Comparison of ENCODE assay signal across 9 cellular contexts in genomic region chr7:139737221-139738100, GRCh38. TPM values are rescaled to one million over a fixed set of nuclear protein-coding genes. Genes with fewer than 3 reads are reported as not detected.
A peak's percentile ranks its signal among the peaks of the same experiment; 100 is the strongest.
DNase-seq lines count a peak whose midpoint lies in the region; ATAC-seq, FAIRE-seq and TF ChIP-seq lines count a peak whose summit lies in the region.
"Had no signal": no experiment of that assay in that cellular context is flagged by ENCODE, and none has a peak within 500 bp of the region (broad histone marks: within the 10 kb centered on the region; RNA-seq: fewer than 3 reads in every experiment).

No MANE protein-coding gene starts in this region.

- no peak for TF ChIP-seq CTCF in HepG2 (CRISPR knock-in tag; IDR thresholded peaks at IDR 0.05)

- H3K27me3 ChIP-seq in HepG2 (ENCODE audit: control insufficient read depth in 1 of 2, insufficient read depth in 2 of 2, low read length in 2 of 2), result no peaks in the 10 kb centered on the region
- H3K27me3 ChIP-seq in thymus (ENCODE audit: control insufficient read depth, insufficient read depth), result no peaks in the 10 kb centered on the region

- CTCF ChIA-PET in activated naive CD4-positive, alpha-beta T cell treated with anti-CD3 and anti-CD28 coated beads for 36 hours (lab: Charles Lee), result interaction anchor here (0.8 to 1.4 kb wide), 7 partner anchors 16 to 119 kb away, joined by 3 to 5 read pairs (median 3); no protein-coding TSS in a partner anchor
- CTCF ChIA-PET in HepG2 (lab: Yijun Ruan, JAX; ENCODE audit: low intra/inter-chr PET ratio, low total read pairs), result no interaction called here

- no peak for ATAC-seq in HepG2
- no peak for ATAC-seq in GM21737 (IDR thresholded peaks at IDR 0.05; ENCODE audit: unreplicated experiment)

- H3K36me3 Mint-ChIP-seq in activated naive CD4-positive, alpha-beta T cell treated with anti-CD3 and anti-CD28 coated beads for 36 hours (ENCODE audit: low read depth), result no peaks in the 10 kb centered on the region
- H3K36me3 Mint-ChIP-seq in activated naive CD8-positive, alpha-beta T cell treated with anti-CD3 and anti-CD28 coated beads for 36 hours, result peaks cover 7% of the 10 kb centered on the region

- peak overlapping the region; percentile 38 for H3K4me3 Mint-ChIP-seq in activated naive CD4-positive, alpha-beta T cell treated with anti-CD3 and anti-CD28 coated beads for 36 hours
- peak overlapping the region; percentile 55 for H3K4me3 Mint-ChIP-seq in activated naive CD8-positive, alpha-beta T cell treated with anti-CD3 and anti-CD28 coated beads for 36 hours

- TF ChIP-seq POLR2A in HepG2 (IDR thresholded peaks at IDR 0.05; ENCODE audit: insufficient read depth in 1 of 2, low read depth in 2 of 2, low read length in 2 of 2), result no peak

- no peak for FAIRE-seq in HepG2 (lab: Jason Lieb, UNC)

- H3K4me2 ChIP-seq in HepG2 (ENCODE audit: low read depth, low read length), result peak overlapping the region; percentile 46

- in situ Hi-C loops in HepG2 (cut with HindIII; ENCODE audit: extremely low pct_ligation_motif_present, low pct_unique_long_range_greater_than_20kb), result no loop called here

- H3K4me1 Mint-ChIP-seq in activated naive CD4-positive, alpha-beta T cell treated with anti-CD3 and anti-CD28 coated beads for 36 hours (ENCODE audit: low read depth), result peaks cover 55% of the 10 kb centered on the region
- H3K4me1 Mint-ChIP-seq in activated naive CD8-positive, alpha-beta T cell treated with anti-CD3 and anti-CD28 coated beads for 36 hours, result peaks cover 31% of the 10 kb centered on the region

- H4K20me1 ChIP-seq in HepG2 (ENCODE audit: insufficient read depth, low read length), result peaks cover 30% of the 10 kb centered on the region

- peaks cover 85% of the 10 kb centered on the region for H3K4me1 ChIP-seq in HepG2 (ENCODE audit: insufficient read depth, low read length)
- H3K4me1 ChIP-seq in thymus (ENCODE audit: control insufficient read depth, insufficient read depth, low read length), result peaks cover 52% of the 10 kb centered on the region

- H2AFZ ChIP-seq in HepG2 (ENCODE audit: low read length), result no peak overlapping the region

- H3K9me3 ChIP-seq in HepG2 (ENCODE audit: low read length), result no peaks in the 10 kb centered on the region
- H3K9me3 ChIP-seq in thymus (ENCODE audit: control insufficient read depth), result no peaks in the 10 kb centered on the region

- H3K4me3 ChIP-seq in HepG2 (replicated peaks in 1 of 3; ENCODE audit: insufficient read depth in 1 of 3, low read depth in 2 of 3, low read length in 3 of 3) (no peak overlapping the region; a peak in 1 of 6 replicates), thymus (ENCODE audit: low read length) (no peak overlapping the region)

- DNase-seq in activated naive CD4-positive, alpha-beta T cell treated with anti-CD3 and anti-CD28 coated beads for 36 hours, result peak; percentile 74
- DNase-seq in activated naive CD4-positive, alpha-beta T cell (lab: John Stamatoyannopoulos, UW), result no peak
- DNase-seq in activated naive CD8-positive, alpha-beta T cell treated with anti-CD3 and anti-CD28 coated beads for 36 hours, result peak; percentile 29
- DNase-seq in HepG2 (ENCODE audit: low spot score) (no peak), NCI-H1048 (lab: John Stamatoyannopoulos, UW) (no peak), glomerular visceral epithelial cell (ENCODE audit: extremely low spot score) (no peak)
- DNase-seq: amniotic stem cell had no signal

- no peaks in the 10 kb centered on the region for H3K27me3 Mint-ChIP-seq in activated naive CD4-positive, alpha-beta T cell treated with anti-CD3 and anti-CD28 coated beads for 36 hours (ENCODE audit: low read depth)
- H3K27me3 Mint-ChIP-seq in activated naive CD8-positive, alpha-beta T cell treated with anti-CD3 and anti-CD28 coated beads for 36 hours, result no peaks in the 10 kb centered on the region

- WGBS in HepG2 (ENCODE audit: low lambda C conversion rate), result 86% methylated on average over 10 of the region's 10 CpGs
- 36% methylated on average over 10 of the region's 10 CpGs for WGBS in thymus

- POLR2A ChIA-PET in HepG2 (lab: Yijun Ruan, JAX), result interaction anchor here (1.1 kb wide), 1 partner anchor 78 kb away, joined by 3 read pairs; no protein-coding TSS in a partner anchor

- peak overlapping the region; percentile 12; the same call in 1 of the 2 replicates for H3K9ac ChIP-seq in HepG2 (ENCODE audit: insufficient read depth, low read depth, low read length)

- H3K27ac ChIP-seq in HepG2 (ENCODE audit: extremely low read length, insufficient read depth, low read length) (peak overlapping the region; percentile 65), thymus (ENCODE audit: low read depth) (peak overlapping the region; percentile 87)

- H3K36me3 ChIP-seq in HepG2 (replicated peaks in 1 of 2; ENCODE audit: control insufficient read depth in 1 of 2, insufficient read depth in 2 of 2, low read length in 2 of 2) (peaks cover 3 to 15% of the 10 kb centered on the region in 2 experiments; a peak in 3 of 5 replicates), thymus (ENCODE audit: control insufficient read depth, insufficient read depth) (peaks cover 3% of the 10 kb centered on the region)

- no peaks in the 10 kb centered on the region for H3K9me3 Mint-ChIP-seq in activated naive CD4-positive, alpha-beta T cell treated with anti-CD3 and anti-CD28 coated beads for 36 hours
- no peaks in the 10 kb centered on the region for H3K9me3 Mint-ChIP-seq in activated naive CD8-positive, alpha-beta T cell treated with anti-CD3 and anti-CD28 coated beads for 36 hours

- H3K79me2 ChIP-seq in HepG2 (ENCODE audit: insufficient read depth, low read length), result peaks cover 92% of the 10 kb centered on the region

- TF ChIP-seq EP300 in HepG2 (IDR thresholded peaks at IDR 0.05; ENCODE audit: low read depth in 2 of 2, low read length in 2 of 2), result no peak
- TF ChIP-seq EP300 in HepG2 (CRISPR knock-in tag; IDR thresholded peaks at IDR 0.05; ENCODE audit: borderline replicate concordance), result no peak

- no peak for TF ChIP-seq RAD21 in HepG2 (CRISPR knock-in tag; IDR thresholded peaks at IDR 0.05)

- intact Hi-C loops in activated naive CD4-positive, alpha-beta T cell treated with anti-CD3 and anti-CD28 coated beads for 36 hours (cut with micrococcal nuclease), result loop anchor here (1.0 to 2.0 kb wide), 5 partner anchors 30 to 91 kb away; no protein-coding TSS in a partner anchor
- intact Hi-C loops in HepG2 (cut with micrococcal nuclease; ENCODE audit: unreplicated experiment), result loop anchor here (2.0 kb wide), 1 partner anchor 35 kb away; no protein-coding TSS in a partner anchor

- no TSS peak for BruUV-seq in HepG2 (replicated peaks; lab: Mats Ljungman, UMichigan)

- peak overlapping the region; percentile 84 for H3K27ac Mint-ChIP-seq in activated naive CD4-positive, alpha-beta T cell treated with anti-CD3 and anti-CD28 coated beads for 36 hours
- peak overlapping the region; percentile 88 for H3K27ac Mint-ChIP-seq in activated naive CD8-positive, alpha-beta T cell treated with anti-CD3 and anti-CD28 coated beads for 36 hours

TF ChIP-seq in HepG2, 621 proteins besides CTCF, POLR2A, EP300 and RAD21 (continues in another document):
- no peak for TF ChIP-seq ZNF605 (CRISPR knock-in tag; IDR thresholded peaks at IDR 0.05)

RNA-seq across cellular contexts. Expression of gene HIPK2, which starts 40.3 kb away (rescaled TPM):
- 10 to 100 TPM; 16.8 to 17.3 TPM for total RNA-seq in activated naive CD4-positive, alpha-beta T cell treated with anti-CD3 and anti-CD28 coated beads for 36 hours
- 10 to 100 TPM; 15.4 to 16.1 TPM for total RNA-seq in activated naive CD8-positive, alpha-beta T cell treated with anti-CD3 and anti-CD28 coated beads for 36 hours
- total RNA-seq in HepG2 (2016; rRNA removed; fragmentation: Illumina TruSeq; extraction: Trizol), result 14.4 and 25.9 TPM in 2 replicates
- 38.1 and 38.4 TPM in 2 replicates for total RNA-seq in HepG2 (2016; cell fraction: cytosol; rRNA removed; fragmentation: Illumina TruSeq; extraction: Trizol; ENCODE audit: low read depth)
- 13.8 and 20.2 TPM in 2 replicates for total RNA-seq in HepG2 (2016; cell fraction: insoluble cytoplasmic fraction; rRNA removed; fragmentation: Illumina TruSeq; extraction: Trizol)
- 26.7 and 27.9 TPM in 2 replicates for total RNA-seq in HepG2 (2016; cell fraction: membrane; rRNA removed; fragmentation: Illumina TruSeq; extraction: Trizol)
- 19.7 and 24.5 TPM in 2 replicates for total RNA-seq in HepG2 (2016; cell fraction: nucleus; rRNA removed; fragmentation: Illumina TruSeq; extraction: Trizol)
- polyA plus RNA-seq in HepG2 (2011; rRNA removed), result 17.0 and 20.2 TPM in 2 replicates
- 11.5 and 11.7 TPM in 2 replicates for polyA plus RNA-seq in HepG2 (2011; cell fraction: cytosol; rRNA removed)
- polyA plus RNA-seq in HepG2 (2011; cell fraction: nucleus; rRNA removed), result 34.6 and 39.9 TPM in 2 replicates
- polyA plus RNA-seq in HepG2 (2012), result 18.0 and 18.2 TPM in 2 replicates
- 2.4 and 2.9 TPM in 2 replicates for polyA plus RNA-seq in HepG2 (2016; cell fraction: cytosol; fragmentation: Illumina TruSeq; extraction: Trizol; ENCODE audit: low read depth)
- polyA plus RNA-seq in HepG2 (2016; cell fraction: insoluble cytoplasmic fraction; fragmentation: Illumina TruSeq; extraction: Trizol; ENCODE audit: low read depth), result 15.0 and 20.1 TPM in 2 replicates
- 5.5 and 6.5 TPM in 2 replicates for polyA plus RNA-seq in HepG2 (2016; cell fraction: membrane; fragmentation: Illumina TruSeq; extraction: Trizol; ENCODE audit: low read depth)
- 17.7 and 18.3 TPM in 2 replicates for polyA plus RNA-seq in HepG2 (2016; cell fraction: nucleus; fragmentation: Illumina TruSeq; extraction: Trizol; ENCODE audit: insufficient read depth, low read depth)
- polyA minus RNA-seq in HepG2 (2011; rRNA and poly(A)+ RNA removed; ENCODE audit: low replicate concordance), result 10.5 and 48.8 TPM in 2 replicates
- 29.2 and 34.4 TPM in 2 replicates for polyA minus RNA-seq in HepG2 (2011; cell fraction: cytosol; rRNA and poly(A)+ RNA removed)
- 29.6 and 32.6 TPM in 2 replicates for polyA minus RNA-seq in HepG2 (2011; cell fraction: nucleus; rRNA and poly(A)+ RNA removed)
- polyA plus RNA-seq in thymus, result 5.8 TPM

Comparison
In these comparisons a context has a peak if more than half of its experiments do, and no peak if none do; other contexts are left out.
1. DNase-seq: peak in activated naive CD4-positive, alpha-beta T cell treated with anti-CD3 and anti-CD28 coated beads for 36 hours (single experiment) and activated naive CD8-positive, alpha-beta T cell treated with anti-CD3 and anti-CD28 coated beads for 36 hours (single experiment); none in activated naive CD4-positive, alpha-beta T cell (0 of 4), HepG2 (single experiment), NCI-H1048 (single experiment) and glomerular visceral epithelial cell (single experiment).